ENCODE assay signal across 14 cellular contexts in the genomic region with DNA sequence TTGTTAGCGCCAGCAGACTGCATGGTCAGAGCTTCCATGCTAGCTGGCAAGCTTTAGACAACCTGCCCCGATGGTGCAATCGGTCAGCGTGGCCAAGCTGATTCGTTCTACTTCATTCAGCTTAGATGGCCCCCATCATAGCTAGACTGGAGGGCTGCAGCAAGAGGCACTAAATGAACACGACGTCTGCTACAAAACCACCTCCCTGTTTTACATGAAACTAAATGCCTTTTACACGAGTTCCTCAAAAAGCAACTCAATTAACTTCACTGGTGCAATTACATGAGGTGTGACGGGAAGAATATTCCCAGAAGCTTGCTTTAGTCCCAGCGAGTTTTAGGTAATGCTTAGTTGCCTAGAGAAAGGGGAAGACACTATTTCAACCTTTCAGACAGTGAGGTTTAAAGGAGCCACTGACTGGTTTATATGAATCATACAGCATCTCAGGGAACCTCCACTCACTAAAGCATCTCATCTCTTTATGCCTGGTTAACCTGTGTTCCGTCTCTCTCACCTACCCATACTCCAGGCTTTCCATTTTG. TPM values are rescaled to one million over a fixed set of nuclear protein-coding genes. Genes with fewer than 3 reads are reported as not detected.
A peak's percentile ranks its signal among the peaks of the same experiment; 100 is the strongest.
DNase-seq lines count a peak whose midpoint lies in the region; ATAC-seq and TF ChIP-seq lines count a peak whose summit lies in the region.
"Had no signal": no experiment of that assay in that cellular context is flagged by ENCODE, and none has a peak within 500 bp of the region (broad histone marks: within the 10 kb centered on the region; RNA-seq: fewer than 3 reads in every experiment).

No MANE protein-coding gene starts in this region.

- no peaks in the 10 kb centered on the region for H3K9me3 ChIP-seq in mucosa of descending colon
- H3K9me3 ChIP-seq: body of pancreas had no signal

- peaks cover 41% of the 10 kb centered on the region for H3K36me3 Mint-ChIP-seq in activated CD8-positive, alpha-beta T cell treated with anti-CD3 and anti-CD28 coated beads for 36 hours (ENCODE audit: low read depth)

- intact Hi-C loops in activated CD8-positive, alpha-beta T cell treated with anti-CD3 and anti-CD28 coated beads for 36 hours (cut with micrococcal nuclease) = no loop called here
- intact Hi-C loops in mucosa of descending colon (cut with DNase I, micrococcal nuclease) = no loop called here

- no peaks in the 10 kb centered on the region for H3K27me3 Mint-ChIP-seq in activated CD8-positive, alpha-beta T cell treated with anti-CD3 and anti-CD28 coated beads for 36 hours

- peaks cover 6% of the 10 kb centered on the region for H3K4me1 ChIP-seq in mucosa of descending colon (ENCODE audit: low read depth)

- H3K4me3 ChIP-seq in GM08714 (ENCODE audit: low read length) (peak overlapping the region; percentile 72), mucosa of descending colon (no peak overlapping the region)
- H3K4me3 ChIP-seq: body of pancreas had no signal

- peak; percentile 32 for DNase-seq in activated CD8-positive, alpha-beta T cell treated with anti-CD3 and anti-CD28 coated beads for 36 hours
- DNase-seq in mucosa of descending colon (no peak), NCI-H2171 treated with DMSO at 0.1 percent for 48 hours (lab: John Stamatoyannopoulos, UW) (no peak), hippocampal formation (lab: John Stamatoyannopoulos, UW) (no peak), ACHN (no peak)
- DNase-seq: body of pancreas, HFFc6 had no signal

- TF ChIP-seq CTCF in activated CD8-positive, alpha-beta T cell treated with anti-CD3 and anti-CD28 coated beads for 36 hours (IDR thresholded peaks at IDR 0.05) = no peak
- TF ChIP-seq CTCF in mucosa of descending colon (IDR thresholded peaks at IDR 0.05) = no peak

- CTCF ChIA-PET in activated CD8-positive, alpha-beta T cell treated with anti-CD3 and anti-CD28 coated beads for 36 hours (lab: Charles Lee) = interaction anchor here (0.5 to 5.5 kb wide), 9 partner anchors 17 to 201 kb away, joined by 3 to 44 read pairs (median 7); no protein-coding TSS in a partner anchor

- H3K9me3 Mint-ChIP-seq in activated CD8-positive, alpha-beta T cell treated with anti-CD3 and anti-CD28 coated beads for 36 hours = peaks cover 4% of the 10 kb centered on the region
- H3K9me3 Mint-ChIP-seq: HFFc6 had no signal

- POLR2A ChIA-PET in activated CD8-positive, alpha-beta T cell treated with anti-CD3 and anti-CD28 coated beads for 36 hours (lab: Charles Lee) = interaction anchor here (0.6 to 5.9 kb wide), 10 partner anchors 9 to 98 kb away, joined by 3 to 39 read pairs (median 4); partner anchors contain the start of gene NIN

- H3K4me1 Mint-ChIP-seq in activated CD8-positive, alpha-beta T cell treated with anti-CD3 and anti-CD28 coated beads for 36 hours (ENCODE audit: low read depth) = peaks cover 87% of the 10 kb centered on the region

- H3K4me3 Mint-ChIP-seq in activated CD8-positive, alpha-beta T cell treated with anti-CD3 and anti-CD28 coated beads for 36 hours = peak overlapping the region; percentile 71
- H3K4me3 Mint-ChIP-seq: HFFc6 had no signal

- in situ Hi-C loops in ACHN (cut with HindIII; ENCODE audit: low pct_ligation_motif_present, low pct_unique_long_range_greater_than_20kb, low sequenced_read_pairs) = no loop called here

- H3K27ac Mint-ChIP-seq in activated CD8-positive, alpha-beta T cell treated with anti-CD3 and anti-CD28 coated beads for 36 hours = peak overlapping the region; percentile 90
- H3K27ac Mint-ChIP-seq: HFFc6 had no signal

- H3K36me3 ChIP-seq in mucosa of descending colon (ENCODE audit: low read depth) = no peaks in the 10 kb centered on the region

- ATAC-seq in HG03039 (IDR thresholded peaks at IDR 0.05; ENCODE audit: unreplicated experiment) (peak; percentile 32), mucosa of descending colon (peak; percentile 50), GM21619 (IDR thresholded peaks at IDR 0.05; ENCODE audit: unreplicated experiment) (no peak)
- ATAC-seq in activated CD8-positive, alpha-beta T cell treated with anti-CD3 and anti-CD28 coated beads for 36 hours = peak; percentile 79

RNA-seq across cellular contexts. Expression of gene NIN, which starts 8.4 kb away (rescaled TPM):
- total RNA-seq in activated CD8-positive, alpha-beta T cell treated with anti-CD3 and anti-CD28 coated beads for 36 hours = 10 to 100 TPM; 71.9 to 72.8 TPM
- 10 to 100 TPM; 20.5 to 36.3 (median 27.9) TPM for total RNA-seq in mucosa of descending colon

RNA-seq across cellular contexts. Expression of gene ABHD12B, which starts 49.3 kb away (rescaled TPM):
- not detected for total RNA-seq in activated CD8-positive, alpha-beta T cell treated with anti-CD3 and anti-CD28 coated beads for 36 hours
- 10 to 100 TPM in 2 of 3 donors, 1 to 10 TPM in 1; 3.1 to 16.2 (median 14.2) TPM for total RNA-seq in mucosa of descending colon
- total RNA-seq: body of pancreas; Daoy; M059J; T-helper 1 cell treated with Interleukin-12 subunit alpha and Interleukin-12 subunit beta and Interleukin-4 antibody, amounts not matched to agents 30 ng/mL and 1 ng/mL, for 36 hours; urinary bladder had no signal

Comparison
In these comparisons a context has a peak if more than half of its experiments do, and no peak if none do; other contexts are left out.
1. RNA of gene ABHD12B, which starts 49.3 kb away (total RNA-seq): 3.1 to 16.2 TPM in mucosa of descending colon; not detected in activated CD8-positive, alpha-beta T cell treated with anti-CD3 and anti-CD28 coated beads for 36 hours; every median in the first group is over 4 times any median in the second.